Comparison of ENCODE assay signal across 10 cellular contexts in genomic region chr17:35609831-35610230, GRCh38. TPM values are rescaled to one million over a fixed set of nuclear protein-coding genes. Genes with fewer than 3 reads are reported as not detected.
"Had no signal": no experiment of that assay in that cellular context is flagged by ENCODE, and none has a peak within 500 bp of the region (broad histone marks: within the 10 kb centered on the region; RNA-seq: fewer than 3 reads in every experiment).

No MANE protein-coding gene starts in this region.

- H3K4me2 ChIP-seq: GM23338 had no signal

- H3K27me3 Mint-ChIP-seq: IgD-negative memory B cell had no signal

- H3K4me1 Mint-ChIP-seq: GM23338, H9, IgD-negative memory B cell had no signal

- DNase-seq: H9, HCEC 1CT, HFFc6, KBM-7 had no signal

- ATAC-seq: GM23338, HepG2 had no signal

- H2AFZ ChIP-seq: GM23338 had no signal

- H3K27ac Mint-ChIP-seq: GM23338, H9, HFFc6, IgD-negative memory B cell had no signal

- H3K9me3 Mint-ChIP-seq: GM23338, H9, HFFc6, IgD-negative memory B cell had no signal

- H3K4me3 Mint-ChIP-seq: GM23338, H9, HFFc6, IgD-negative memory B cell had no signal

- H3K4me3 ChIP-seq: GM23338 had no signal

- H3K27ac ChIP-seq: HL-60 had no signal

RNA-seq across cellular contexts. Expression of gene SLFN14, which starts 49.2 kb away (rescaled TPM):
- total RNA-seq: H1, H9, HepG2, HFFc6, HT1080 had no signal
